8 cellular contexts compared by ENCODE assay signal in the genomic region with DNA sequence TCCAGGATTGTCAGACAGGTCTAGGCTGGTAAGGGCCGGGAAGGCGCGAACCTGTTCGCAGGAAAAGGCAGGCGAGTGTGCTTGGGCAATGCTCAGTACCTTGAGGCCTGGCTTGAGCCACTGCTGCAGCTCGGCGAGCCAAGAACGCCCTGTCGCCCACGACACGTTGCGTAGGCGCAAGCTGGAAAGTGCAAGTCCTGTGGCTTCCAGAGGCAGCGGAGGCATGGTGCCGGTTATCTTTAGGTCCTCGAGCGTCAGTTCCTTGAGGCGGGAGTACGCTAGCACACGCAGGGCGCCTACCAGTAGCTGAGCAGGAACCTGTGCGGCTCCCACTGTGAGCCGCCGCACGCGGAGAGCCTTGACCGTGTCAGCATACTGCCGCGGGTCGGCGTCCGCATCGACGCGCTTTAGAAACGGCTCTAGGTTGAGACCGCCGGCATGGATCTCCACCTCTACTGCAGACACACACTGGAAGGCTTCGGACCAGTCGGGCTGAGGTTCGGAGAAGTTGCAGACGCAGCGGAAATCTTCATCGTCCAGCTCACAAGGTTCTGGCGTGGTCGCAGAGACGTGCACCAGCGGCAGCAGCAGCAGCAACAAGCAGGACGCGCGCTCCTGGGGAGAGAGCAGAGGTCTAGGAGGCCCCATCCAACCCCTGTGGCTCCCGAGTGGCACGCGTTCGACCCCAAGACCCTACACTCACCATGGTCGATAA. TPM values are rescaled to one million over a fixed set of nuclear protein-coding genes. Genes with fewer than 3 reads are reported as not detected.
DNase-seq lines count a peak whose midpoint lies in the region; ATAC-seq, FAIRE-seq and TF ChIP-seq lines count a peak whose summit lies in the region.

No MANE protein-coding gene starts in this region.

- H3K4me1 ChIP-seq in ascending aorta (peaks cover 0 to 4% of the 10 kb centered on the region in 2 donors), iPS-18a (ENCODE audit: control insufficient read depth, low read depth, low read length) (no peaks in the 10 kb centered on the region)

- intact Hi-C loops in ascending aorta (cut with DNase I), result no loop called here

- H3K4me3 ChIP-seq in SU-DHL-6 (ENCODE audit: insufficient read depth, low read length, poor library complexity, severe bottlenecking) (no peak overlapping the region), ascending aorta (peak overlapping the region; percentile 54 to 75), iPS-18a (ENCODE audit: low read length) (peak overlapping the region; percentile 50)

- DNase-seq in GM18507 (ENCODE audit: extremely low spot score, insufficient read length, low read depth) (no peak), ascending aorta (ENCODE audit: low spot score in 2 of 2) (peak in 1 of 2 donors; percentile 74), DMS153 (lab: John Stamatoyannopoulos, UW) (no peak), chondrocyte (ENCODE audit: low spot score) (no peak)
- DNase-seq in stimulated activated CD4-positive, alpha-beta T cell treated with anti-CD3 and anti-CD28 coated beads, Interleukin-1b, Interleukin-23, amount 100 ng/mL, for 4 hours (ENCODE audit: low read depth in 2 of 2), result peak; percentile 15 to 40

- FAIRE-seq in GM18507 (lab: Jason Lieb, UNC), result peak; percentile 67

- peaks cover 3% of the 10 kb centered on the region for H3K4me1 Mint-ChIP-seq in chondrocyte (ENCODE audit: low read depth)

- H2AFZ ChIP-seq in SU-DHL-6 (ENCODE audit: low read depth, low read length, severe bottlenecking), result peak overlapping the region; percentile 40

- no peaks in the 10 kb centered on the region for H4K20me1 ChIP-seq in SU-DHL-6 (ENCODE audit: low read depth, low read length)

- H3K9me3 Mint-ChIP-seq in chondrocyte (ENCODE audit: low read depth), result peaks cover 5% of the 10 kb centered on the region

- 0 out of 2 replicates have a peak, but pooled peaks cover 5% of the 10 kb centered on the region for H3F3A ChIP-seq in SU-DHL-6 (ENCODE audit: insufficient read depth)

- H3K4me3 Mint-ChIP-seq in chondrocyte (ENCODE audit: unreplicated experiment), result no peak overlapping the region

- H3K4me2 ChIP-seq in SU-DHL-6 (ENCODE audit: low read depth, low read length, poor library complexity, severe bottlenecking), result peak overlapping the region; percentile 38

- no peak overlapping the region for H3K27ac Mint-ChIP-seq in chondrocyte (ENCODE audit: unreplicated experiment)

- H3K9ac ChIP-seq in SU-DHL-6 (ENCODE audit: low read length) (no peak overlapping the region), iPS-18a (ENCODE audit: low read length) (no peak overlapping the region)

- H3K9me3 ChIP-seq in SU-DHL-6 (ENCODE audit: insufficient read depth, low read length) (peaks cover 14% of the 10 kb centered on the region; the same call in 1 of the 2 replicates), ascending aorta (no peaks in the 10 kb centered on the region), iPS-18a (ENCODE audit: control insufficient read depth, low read depth, low read length) (peaks cover 5% of the 10 kb centered on the region)

- no peaks in the 10 kb centered on the region for H3K36me3 Mint-ChIP-seq in chondrocyte (ENCODE audit: low read depth)

- no peaks in the 10 kb centered on the region for H3K27me3 ChIP-seq in SU-DHL-6 (ENCODE audit: low read length)
- H3K27me3 ChIP-seq in ascending aorta, result no peaks in the 10 kb centered on the region
- H3K27me3 ChIP-seq in iPS-18a (ENCODE audit: control insufficient read depth, insufficient read depth, low read length), result peaks cover 42% of the 10 kb centered on the region

- TF ChIP-seq CTCF in SU-DHL-6 (IDR thresholded peaks at IDR 0.05; ENCODE audit: insufficient read depth, low read length, poor library complexity, severe bottlenecking) (no peak), ascending aorta (IDR thresholded peaks at IDR 0.05) (no peak), chondrocyte (IDR thresholded peaks at IDR 0.05) (no peak)

- peak; percentile 58 for ATAC-seq in HG02870 (IDR thresholded peaks at IDR 0.05; ENCODE audit: unreplicated experiment)

- no peaks in the 10 kb centered on the region for H3K36me3 ChIP-seq in SU-DHL-6 (ENCODE audit: low read length)
- H3K36me3 ChIP-seq in ascending aorta, result no peaks in the 10 kb centered on the region
- no peaks in the 10 kb centered on the region for H3K36me3 ChIP-seq in iPS-18a (ENCODE audit: control insufficient read depth, low read depth, low read length)

- no peaks in the 10 kb centered on the region for H3K79me2 ChIP-seq in SU-DHL-6 (ENCODE audit: insufficient read depth, low read length)

- H3K9me2 ChIP-seq in SU-DHL-6 (replicated peaks; ENCODE audit: insufficient read depth, low read length), result no peaks in the 10 kb centered on the region

- no peak overlapping the region for H3K27ac ChIP-seq in SU-DHL-6 (ENCODE audit: low read depth, low read length)
- peak overlapping the region; percentile 25 to 30 for H3K27ac ChIP-seq in ascending aorta
- H3K27ac ChIP-seq in iPS-18a (ENCODE audit: low read length), result no peak overlapping the region

- H3K27me3 Mint-ChIP-seq in chondrocyte (ENCODE audit: low read depth), result no peaks in the 10 kb centered on the region

RNA-seq across cellular contexts. Expression of gene CD14, which starts 0.5 kb away (rescaled TPM):
- total RNA-seq in ascending aorta, result 122 TPM
- total RNA-seq in chondrocyte, result not detected in 3 replicates

RNA-seq across cellular contexts. Expression of gene TMCO6, which starts 6.7 kb away (rescaled TPM):
- total RNA-seq in ascending aorta, result 87.7 TPM
- 4.9 to 7.4 TPM (median 6.6 TPM) in 3 replicates for total RNA-seq in chondrocyte

RNA-seq across cellular contexts. Expression of gene NDUFA2, which starts 14.9 kb away (rescaled TPM):
- total RNA-seq in ascending aorta, result 122 TPM
- 41.2 to 50.5 TPM (median 43.4 TPM) in 3 replicates for total RNA-seq in chondrocyte

RNA-seq across cellular contexts. Expression of gene IK, which starts 15.1 kb away (rescaled TPM):
- 130 TPM for total RNA-seq in ascending aorta
- 56.6 to 81.4 TPM (median 59.7 TPM) in 3 replicates for total RNA-seq in chondrocyte

RNA-seq across cellular contexts. Expression of gene WDR55, which starts 32.2 kb away (rescaled TPM):
- total RNA-seq in ascending aorta, result 10.1 TPM
- total RNA-seq in chondrocyte, result 24.5 to 31.4 TPM (median 24.6 TPM) in 3 replicates

Comparison
In these comparisons a context has a peak if more than half of its experiments do, and no peak if none do; other contexts are left out.
1. DNase-seq: peak in stimulated activated CD4-positive, alpha-beta T cell treated with anti-CD3 and anti-CD28 coated beads, Interleukin-1b, Interleukin-23, amount 100 ng/mL, for 4 hours (2 of 2); none in GM18507 (single experiment), DMS153 (single experiment) and chondrocyte (single experiment).
2. H3K27ac ChIP-seq: peak in ascending aorta (2 of 2); none in SU-DHL-6 (single experiment) and iPS-18a (single experiment).
3. RNA of gene CD14, which starts 0.5 kb away (total RNA-seq): 122 TPM in ascending aorta (single experiment); not detected in chondrocyte; every median in the first group is over 10 times any median in the second.
4. RNA of gene TMCO6, which starts 6.7 kb away (total RNA-seq): 87.7 TPM in ascending aorta (single experiment); 4.9 to 7.4 TPM in chondrocyte; every median in the first group is over 10 times any median in the second.